In the genomic region with DNA sequence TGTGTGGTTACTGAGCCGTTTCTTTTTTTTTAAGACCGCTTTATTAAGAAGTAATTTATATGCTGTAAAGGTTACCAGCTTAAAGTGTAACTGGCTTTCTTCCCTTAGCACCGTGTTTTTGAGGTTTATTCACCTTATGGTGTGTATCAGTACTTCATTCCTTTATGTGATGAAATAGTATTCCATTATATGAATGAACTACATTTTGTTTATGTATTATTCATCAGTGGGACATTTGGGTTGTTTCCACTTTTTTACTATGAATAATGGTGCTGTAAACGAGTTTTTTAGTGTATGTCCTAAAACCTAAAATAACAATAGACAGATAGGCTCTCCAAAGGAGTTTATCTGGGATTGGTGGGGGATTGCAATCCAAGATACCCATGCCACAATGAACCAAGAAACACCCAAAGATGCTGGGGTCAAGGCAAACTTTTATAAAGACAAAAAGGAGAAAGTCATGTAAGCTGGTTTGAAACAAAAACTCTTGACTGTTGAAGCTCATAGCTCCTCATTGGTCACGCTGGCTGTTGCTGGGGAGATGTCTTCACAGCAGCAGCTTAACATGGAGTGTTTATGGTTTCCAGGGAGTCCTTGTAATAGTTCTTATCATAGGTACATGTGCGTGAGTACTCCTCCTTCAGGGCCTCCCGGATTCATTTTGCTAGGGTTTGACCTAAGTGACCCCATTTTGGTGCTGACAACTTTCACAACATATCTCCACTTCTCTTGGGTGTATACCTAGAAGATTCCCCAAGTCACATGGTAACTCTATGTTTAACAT, we compare ENCODE assay signal across 18 cellular contexts.
"Had no signal": no experiment of that assay in that cellular context is flagged by ENCODE, and none has a peak within 500 bp of the region (broad histone marks: within the 10 kb centered on the region; RNA-seq: fewer than 3 reads in every experiment).

No MANE protein-coding gene starts in this region.

- H3K4me3 ChIP-seq: cardiac muscle cell, colonic mucosa, lung, tibial nerve, uterus had no signal

- H3K4me1 ChIP-seq: parathyroid adenoma, uterus had no signal

- H3K9ac ChIP-seq: parathyroid adenoma had no signal

- H2AFZ ChIP-seq: parathyroid adenoma had no signal

- H3K27ac ChIP-seq: cardiac muscle cell, colonic mucosa, parathyroid adenoma, tibial nerve, uterus had no signal

- H3K27me3 Mint-ChIP-seq: activated naive CD4-positive, alpha-beta T cell treated with anti-CD3 and anti-CD28 coated beads, Interleukin-2, amount 10 ng/mL, durations not matched to agents 7 days and 5 days; stimulated activated memory B cell treated with anti-CD40 and anti-IgM and Interleukin-4, amounts not matched to agents 10 μg/mL and 1 μg/mL and 100 μg/mL, for 72 hours; T-cell had no signal

- H3K9me3 Mint-ChIP-seq: activated naive CD4-positive, alpha-beta T cell treated with anti-CD3 and anti-CD28 coated beads, Interleukin-2, amount 10 ng/mL, durations not matched to agents 7 days and 5 days; activated T-helper 2 cell treated with anti-CD3 and anti-CD28 coated beads, Interferon-gamma antibody, Interleukin-2, Interleukin-4, amounts not matched to agents 10 μg/mL and 5 μg/mL and 100 μg/mL, durations not matched to agents 14 hours and 24 hours and 36 hours; stimulated activated memory B cell treated with anti-CD40 and anti-IgM and Interleukin-4, amounts not matched to agents 10 μg/mL and 1 μg/mL and 100 μg/mL, for 72 hours; T-cell had no signal

- FAIRE-seq: astrocyte had no signal

- ATAC-seq: esophagus mucosa; stimulated activated memory B cell treated with anti-CD40 and anti-IgM and Interleukin-4, amounts not matched to agents 10 μg/mL and 1 μg/mL and 100 μg/mL, for 72 hours; T-cell had no signal

- H3K27me3 ChIP-seq: cardiac muscle cell, colonic mucosa, tibial nerve, uterus had no signal

- H3K4me3 Mint-ChIP-seq: activated naive CD4-positive, alpha-beta T cell treated with anti-CD3 and anti-CD28 coated beads, Interleukin-2, amount 10 ng/mL, durations not matched to agents 7 days and 5 days; stimulated activated memory B cell treated with anti-CD40 and anti-IgM and Interleukin-4, amounts not matched to agents 10 μg/mL and 1 μg/mL and 100 μg/mL, for 72 hours; T-cell had no signal

- H3K36me3 ChIP-seq: cardiac muscle cell, colonic mucosa, uterus had no signal

- H3K79me2 ChIP-seq: parathyroid adenoma had no signal

- DNase-seq: activated CD4-positive, alpha-beta T cell treated with anti-CD3 and anti-CD28 coated beads, Interleukin-2, amount 50 U/mL, for 48 hours; activated CD4-positive, CD25-positive, alpha-beta regulatory T cell treated with anti-CD3 and anti-CD28 coated beads, Interleukin-2, amount 50 U/mL, for 72 hours; activated naive CD4-positive, alpha-beta T cell treated with anti-CD3 and anti-CD28 coated beads, Interleukin-2, amount 10 ng/mL, durations not matched to agents 7 days and 5 days; colonic mucosa; foreskin fibroblast; hypothalamus; retina; stimulated activated CD4-positive, alpha-beta T cell treated with anti-CD3 and anti-CD28 coated beads, Interleukin-2, amount 100 ng/mL, for 48 hours; T-cell; uterus had no signal

- H3K9me3 ChIP-seq: colonic mucosa, tibial nerve, uterus had no signal

- H3K27ac Mint-ChIP-seq: activated naive CD4-positive, alpha-beta T cell treated with anti-CD3 and anti-CD28 coated beads, Interleukin-2, amount 10 ng/mL, durations not matched to agents 7 days and 5 days; activated T-helper 2 cell treated with anti-CD3 and anti-CD28 coated beads, Interferon-gamma antibody, Interleukin-2, Interleukin-4, amounts not matched to agents 10 μg/mL and 5 μg/mL and 100 μg/mL, durations not matched to agents 14 hours and 24 hours and 36 hours; stimulated activated memory B cell treated with anti-CD40 and anti-IgM and Interleukin-4, amounts not matched to agents 10 μg/mL and 1 μg/mL and 100 μg/mL, for 72 hours; T-cell had no signal
